In the genomic region with DNA sequence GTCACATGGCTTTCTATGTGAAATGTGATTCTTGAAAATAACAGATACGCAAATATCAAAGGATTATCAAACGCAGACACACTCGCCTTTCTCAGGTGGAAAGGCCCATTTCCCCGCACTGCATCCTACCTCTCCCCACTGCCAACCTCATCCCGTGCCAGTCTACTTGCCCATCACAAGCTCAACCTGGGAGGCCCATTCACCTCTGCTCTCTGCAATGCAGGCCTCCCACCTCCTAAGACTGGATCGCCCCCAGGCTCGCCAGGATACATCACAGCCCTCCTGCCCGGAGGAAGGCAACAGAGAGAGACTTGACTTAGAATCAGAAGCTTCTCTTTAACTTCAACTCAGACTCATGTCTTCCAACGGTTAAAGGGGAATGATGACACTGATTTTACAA, we compare ENCODE assay signal across 10 cellular contexts. TPM values are rescaled to one million over a fixed set of nuclear protein-coding genes. Genes with fewer than 3 reads are reported as not detected.
DNase-seq lines count a peak whose midpoint lies in the region; ATAC-seq and TF ChIP-seq lines count a peak whose summit lies in the region.
"Had no signal": no experiment of that assay in that cellular context is flagged by ENCODE, and none has a peak within 500 bp of the region (broad histone marks: within the 10 kb centered on the region; RNA-seq: fewer than 3 reads in every experiment).

No MANE protein-coding gene starts in this region.

- H3K79me1 ChIP-seq in H9 (ENCODE audit: insufficient read depth, low read depth, low read length, poor library complexity, severe bottlenecking) = no peaks in the 10 kb centered on the region

- intact Hi-C loops in naive thymus-derived CD4-positive, alpha-beta T cell (cut with micrococcal nuclease) = no loop called here

- H3K27ac ChIP-seq in H9 (ENCODE audit: insufficient read length, low read depth, low read length) = peak overlapping the region; percentile 37
- no peak overlapping the region for H3K27ac ChIP-seq in naive thymus-derived CD4-positive, alpha-beta T cell (ENCODE audit: low read depth, low read length)

- no peak for ATAC-seq in naive thymus-derived CD4-positive, alpha-beta T cell
- no peak for ATAC-seq in GM19455 (IDR thresholded peaks at IDR 0.05; ENCODE audit: unreplicated experiment)

- H3K27me3 Mint-ChIP-seq in H9 (ENCODE audit: low read depth) (no peaks in the 10 kb centered on the region), chondrocyte (ENCODE audit: low read depth) (no peaks in the 10 kb centered on the region)
- H3K27me3 Mint-ChIP-seq in naive thymus-derived CD4-positive, alpha-beta T cell = no peaks in the 10 kb centered on the region
- H3K27me3 Mint-ChIP-seq: naive B cell had no signal

- no peak overlapping the region for H2AFZ ChIP-seq in H9 (ENCODE audit: low read length)

- H3K4me1 ChIP-seq in H9 (ENCODE audit: insufficient read depth, low read length) = peaks cover 2% of the 10 kb centered on the region; the same call in 1 of the 2 replicates
- H3K4me1 ChIP-seq in naive thymus-derived CD4-positive, alpha-beta T cell (ENCODE audit: control insufficient read depth in 2 of 2, insufficient read depth in 2 of 2, low read length in 2 of 2) = peaks cover 0 to 37% of the 10 kb centered on the region in 2 donors

- H3K4ac ChIP-seq in H9 (ENCODE audit: low read depth, low read length) = no peak overlapping the region

- no peak overlapping the region for H2BK120ac ChIP-seq in H9 (ENCODE audit: low read depth, low read length, poor library complexity, severe bottlenecking)

- no peak overlapping the region for H3K56ac ChIP-seq in H9 (ENCODE audit: insufficient read length, low read depth, low read length)

- no peak overlapping the region; the same call in 1 of the 2 replicates for H3K14ac ChIP-seq in H9 (ENCODE audit: insufficient read depth, low read length)

- H3K36me3 Mint-ChIP-seq in H9 (ENCODE audit: insufficient read depth in 1 of 3, low read depth in 3 of 3) (peaks cover 42 to 75% (median 67%) of the 10 kb centered on the region in 3 experiments), chondrocyte (ENCODE audit: low read depth) (peaks cover 31% of the 10 kb centered on the region)
- peaks cover 17 to 70% (median 68%) of the 10 kb centered on the region in 5 donors for H3K36me3 Mint-ChIP-seq in naive thymus-derived CD4-positive, alpha-beta T cell

- no peak overlapping the region for H2BK5ac ChIP-seq in H9 (ENCODE audit: insufficient read length, low read length)

- CTCF ChIA-PET in naive thymus-derived CD4-positive, alpha-beta T cell (lab: Charles Lee) = interaction anchor here (0.6 to 1.7 kb wide), 4 partner anchors 20 to 233 kb away, joined by 3 to 5 read pairs (median 4); no protein-coding TSS in a partner anchor

- H3K9me3 Mint-ChIP-seq in H9 = no peaks in the 10 kb centered on the region
- H3K9me3 Mint-ChIP-seq in chondrocyte (ENCODE audit: low read depth) = no peaks in the 10 kb centered on the region
- no peaks in the 10 kb centered on the region for H3K9me3 Mint-ChIP-seq in naive thymus-derived CD4-positive, alpha-beta T cell
- H3K9me3 Mint-ChIP-seq: naive B cell had no signal

- no peak overlapping the region for H3K4me3 ChIP-seq in naive thymus-derived CD4-positive, alpha-beta T cell (ENCODE audit: low read length)
- H3K4me3 ChIP-seq: MG63 had no signal

- H4K91ac ChIP-seq in H9 (ENCODE audit: insufficient read length, low read depth, low read length) = no peak overlapping the region

- H2BK20ac ChIP-seq in H9 (ENCODE audit: low read depth, low read length, poor library complexity, severe bottlenecking) = no peak overlapping the region

- H3K4me2 ChIP-seq in H9 (ENCODE audit: insufficient read depth, insufficient read length, low read length) = no peak overlapping the region

- no peak overlapping the region for H3K9ac ChIP-seq in H9 (ENCODE audit: extremely low read depth, insufficient read length, low read length)

- H3K18ac ChIP-seq in H9 (ENCODE audit: insufficient read length, low read depth, low read length) = no peak overlapping the region

- H3K27ac Mint-ChIP-seq in H9 = peak overlapping the region; percentile 88 to 94 (median 90)
- peak overlapping the region; percentile 86 for H3K27ac Mint-ChIP-seq in chondrocyte (ENCODE audit: unreplicated experiment)
- H3K27ac Mint-ChIP-seq in naive thymus-derived CD4-positive, alpha-beta T cell = peak overlapping the region; percentile 70 to 98 (median 95)

- no peak overlapping the region for H3T11ph ChIP-seq in H9 (ENCODE audit: low read length)

- H3K36me3 ChIP-seq in naive thymus-derived CD4-positive, alpha-beta T cell (ENCODE audit: control insufficient read depth in 2 of 3, insufficient read depth in 3 of 3, low read length in 3 of 3) = peaks cover 0 to 42% (median 15%) of the 10 kb centered on the region in 3 experiments

- H3K4me3 Mint-ChIP-seq in H9 (no peak overlapping the region), chondrocyte (ENCODE audit: unreplicated experiment) (no peak overlapping the region)
- peak overlapping the region in 6 of 10 donors; percentile 22 to 69 (median 54) for H3K4me3 Mint-ChIP-seq in naive thymus-derived CD4-positive, alpha-beta T cell

- POLR2A ChIA-PET in naive thymus-derived CD4-positive, alpha-beta T cell (lab: Charles Lee) = interaction anchor here (0.6 to 6.1 kb wide), 17 partner anchors 8 to 141 kb away, joined by 3 to 66 read pairs (median 5); partner anchors contain the start of genes PRDM10 and TMEM45B

- TF ChIP-seq CTCF in H9 (conservative IDR thresholded peaks at IDR 0.05) = no peak
- no peak for TF ChIP-seq CTCF in chondrocyte (IDR thresholded peaks at IDR 0.05)

- H2BK12ac ChIP-seq in H9 (ENCODE audit: insufficient read length, low read depth, low read length) = peak overlapping the region; percentile 6

- H2BK15ac ChIP-seq in H9 (ENCODE audit: low read depth, low read length) = no peak overlapping the region

- H4K20me1 ChIP-seq in H9 (ENCODE audit: control insufficient read depth, insufficient read depth, insufficient read length) = no peaks in the 10 kb centered on the region

- no peak overlapping the region for H3K23ac ChIP-seq in H9 (ENCODE audit: insufficient read length, low read depth, low read length)

- no peak overlapping the region for H4K5ac ChIP-seq in H9 (ENCODE audit: insufficient read length, low read depth, low read length)

- DNase-seq in 8988T (peak; percentile 41), H9 (no peak), chondrocyte (ENCODE audit: low spot score) (no peak), cerebellar nuclear complex (lab: John Stamatoyannopoulos, UW) (no peak), NCI-H345 (lab: John Stamatoyannopoulos, UW) (no peak), NCI-H1694 treated with DMSO at 0.1 percent for 48 hours (lab: John Stamatoyannopoulos, UW) (no peak)
- no peak for DNase-seq in naive thymus-derived CD4-positive, alpha-beta T cell
- DNase-seq: naive B cell had no signal

- H3K27me3 ChIP-seq in H9 (ENCODE audit: insufficient read depth, low read length) = no peaks in the 10 kb centered on the region
- H3K27me3 ChIP-seq in naive thymus-derived CD4-positive, alpha-beta T cell (ENCODE audit: control insufficient read depth in 2 of 2, insufficient read depth in 2 of 2, low read length in 2 of 2) = no peaks in the 10 kb centered on the region
- H3K27me3 ChIP-seq: MG63 had no signal

- H3K4me1 Mint-ChIP-seq in H9 (peaks cover 11 to 13% of the 10 kb centered on the region in 2 experiments), chondrocyte (ENCODE audit: low read depth) (peaks cover 15% of the 10 kb centered on the region)
- H3K4me1 Mint-ChIP-seq in naive thymus-derived CD4-positive, alpha-beta T cell = peaks cover 22 to 74% (median 59%) of the 10 kb centered on the region in 7 donors
- H3K4me1 Mint-ChIP-seq: naive B cell had no signal

- WGBS in H9 (ENCODE audit: extremely low coverage, insufficient read length, low lambda C conversion rate) = no CpG with 5 or more reads among the region's 9 CpGs

- H2AK5ac ChIP-seq in H9 (ENCODE audit: insufficient read length, low read length) = no peak overlapping the region

- H3K79me2 ChIP-seq in H9 (ENCODE audit: insufficient read depth, low read length) = no peaks in the 10 kb centered on the region

- no peaks in the 10 kb centered on the region for H3K9me3 ChIP-seq in H9 (ENCODE audit: control insufficient read depth, low read depth, low read length)
- no peaks in the 10 kb centered on the region for H3K9me3 ChIP-seq in naive thymus-derived CD4-positive, alpha-beta T cell (ENCODE audit: control insufficient read depth in 2 of 3, low read length in 3 of 3)
- H3K9me3 ChIP-seq: MG63 had no signal

- no peak overlapping the region for H4K8ac ChIP-seq in H9 (replicated peaks; ENCODE audit: insufficient read length, low read depth, low read length)

- H3K23me2 ChIP-seq in H9 (ENCODE audit: insufficient read length, low read depth, low read length, poor library complexity, severe bottlenecking) = no peaks in the 10 kb centered on the region

RNA-seq across cellular contexts. Expression of gene NFRKB, which starts 33.3 kb away (rescaled TPM):
- 40.3 and 41.0 TPM in 2 replicates for total RNA-seq in H9 (2021)
- total RNA-seq in chondrocyte = 20.1 to 22.1 TPM (median 21.2 TPM) in 3 replicates
- total RNA-seq in naive thymus-derived CD4-positive, alpha-beta T cell = 10 to 100 TPM; 40.4 to 81.3 (median 56.2) TPM
- polyA plus RNA-seq in naive thymus-derived CD4-positive, alpha-beta T cell = 10 to 100 TPM; 24.4 to 42.3 TPM

RNA-seq across cellular contexts. Expression of gene TMEM45B, which starts 46.5 kb away (rescaled TPM):
- total RNA-seq in H9 (2021) (0.35 and 0.70 TPM in 2 replicates), chondrocyte (not detected in 3 replicates)
- total RNA-seq in naive thymus-derived CD4-positive, alpha-beta T cell = 10 to 100 TPM in 2 of 5 experiments, 1 to 10 TPM in 3; 2.3 to 40.8 (median 3.6) TPM
- 10 to 100 TPM; 11.9 to 12.4 TPM for polyA plus RNA-seq in naive thymus-derived CD4-positive, alpha-beta T cell

Comparison
In these comparisons a context has a peak if more than half of its experiments do, and no peak if none do; other contexts are left out.
1. H3K4me3 Mint-ChIP-seq: peak in naive thymus-derived CD4-positive, alpha-beta T cell (6 of 10); none in H9 (0 of 2) and chondrocyte (single experiment).
2. Peak in every context shown above with its lines, with median percentiles within 50 percentile points of each other: H3K27ac Mint-ChIP-seq.